Comparison of ENCODE assay signal across 10 cellular contexts in the genomic region with DNA sequence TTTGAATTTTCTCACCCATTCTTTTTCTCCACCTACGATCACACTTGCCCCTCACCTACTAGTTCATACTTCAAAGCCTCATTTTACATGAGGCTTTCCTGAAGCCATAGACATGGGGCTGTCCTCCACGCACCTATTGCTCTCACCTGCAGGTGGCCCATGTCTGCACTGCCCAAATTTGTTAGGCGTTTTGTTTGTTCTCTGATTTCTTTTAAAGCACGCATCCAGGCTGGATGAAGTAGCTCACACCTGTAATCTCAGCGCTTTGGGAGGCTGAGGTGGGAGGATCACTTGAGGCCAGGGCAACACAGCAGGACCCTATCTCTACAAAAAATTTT.
DNase-seq lines count a peak whose midpoint lies in the region; ATAC-seq and TF ChIP-seq lines count a peak whose summit lies in the region.
"Had no signal": no experiment of that assay in that cellular context is flagged by ENCODE, and none has a peak within 500 bp of the region (broad histone marks: within the 10 kb centered on the region; RNA-seq: fewer than 3 reads in every experiment).

No MANE protein-coding gene starts in this region.

- no peaks in the 10 kb centered on the region for H3K9me3 ChIP-seq in heart left ventricle
- H3K9me3 ChIP-seq: gastrocnemius medialis had no signal

- H3K27me3 ChIP-seq in heart left ventricle = peaks cover 0 to 2% (median 0%) of the 10 kb centered on the region in 9 donors
- H3K27me3 ChIP-seq: gastrocnemius medialis had no signal

- 91 to 97% (median 94%) methylated on average over 5 of the region's 5 CpGs for WGBS in heart left ventricle, 4 donors

- intact Hi-C loops in Right ventricle myocardium superior (cut with DNase I) (no loop called here), heart left ventricle (cut with DNase I) (no loop called here)

- no peaks in the 10 kb centered on the region for H3K36me3 ChIP-seq in heart left ventricle
- H3K36me3 ChIP-seq: gastrocnemius medialis had no signal

- peak; percentile 32 for TF ChIP-seq CTCF in GM10266 (IDR thresholded peaks at IDR 0.05; ENCODE audit: control insufficient read depth, insufficient read depth, low read depth, missing control alignments)
- TF ChIP-seq CTCF in heart left ventricle (IDR thresholded peaks at IDR 0.05) = no peak

- peaks cover 56 to 59% of the 10 kb centered on the region in 2 donors for H3K4me1 Mint-ChIP-seq in immature natural killer cell

- peaks cover 0 to 46% (median 0%) of the 10 kb centered on the region in 12 donors for H3K4me1 ChIP-seq in heart left ventricle
- H3K4me1 ChIP-seq: gastrocnemius medialis had no signal

- H3K36me3 Mint-ChIP-seq in immature natural killer cell = peaks cover 0 to 2% (median 0%) of the 10 kb centered on the region in 3 donors

- H3K9me3 Mint-ChIP-seq in immature natural killer cell = no peaks in the 10 kb centered on the region

- no peak for DNase-seq in GM10266 (ENCODE audit: extremely low spot score)
- DNase-seq in T-helper 1 cell = peak in 3 of 5 donors; percentile 20 to 59 (median 29)
- DNase-seq in immature natural killer cell = no peak
- DNase-seq in Right ventricle myocardium superior = no peak
- no peak for DNase-seq in activated CD4-positive, CD25-positive, alpha-beta regulatory T cell treated with anti-CD3 and anti-CD28 coated beads, Interleukin-2, amount 50 U/mL, for 72 hours
- DNase-seq in heart left ventricle = no peak
- no peak for DNase-seq in NCI-H1930 (lab: John Stamatoyannopoulos, UW)
- DNase-seq: gastrocnemius medialis, NCI-H1417 treated with DMSO at 0.1 percent for 48 hours had no signal

- ATAC-seq in GM21526 (IDR thresholded peaks at IDR 0.05; ENCODE audit: low FRiP score, unreplicated experiment) = peak; percentile 24
- ATAC-seq in Right ventricle myocardium superior (ENCODE audit: poor library complexity) = no peak
- ATAC-seq in heart left ventricle = no peak
- ATAC-seq: gastrocnemius medialis had no signal

- peak overlapping the region in 1 of 12 donors; percentile 78 for H3K27ac ChIP-seq in heart left ventricle
- H3K27ac ChIP-seq: gastrocnemius medialis had no signal

- H3K27me3 Mint-ChIP-seq in immature natural killer cell (ENCODE audit: low read depth in 3 of 3) = peaks cover 0 to 6% (median 0%) of the 10 kb centered on the region in 3 donors

- H3K27ac Mint-ChIP-seq in immature natural killer cell = peak overlapping the region; percentile 95 to 100 (median 96)

- no peak for TF ChIP-seq POLR2A in heart left ventricle (IDR thresholded peaks at IDR 0.05)

- peak overlapping the region; percentile 91 to 95 (median 92) for H3K4me3 Mint-ChIP-seq in immature natural killer cell

- peak overlapping the region in 1 of 12 donors; percentile 54 for H3K4me3 ChIP-seq in heart left ventricle
- H3K4me3 ChIP-seq: gastrocnemius medialis had no signal

Comparison
In these comparisons a context has a peak if more than half of its experiments do, and no peak if none do; other contexts are left out.
1. DNase-seq: peak in T-helper 1 cell (3 of 5); none in GM10266 (single experiment), immature natural killer cell (0 of 3), Right ventricle myocardium superior (single experiment), activated CD4-positive, CD25-positive, alpha-beta regulatory T cell treated with anti-CD3 and anti-CD28 coated beads, Interleukin-2, amount 50 U/mL, for 72 hours (single experiment), heart left ventricle (0 of 5) and NCI-H1930 (0 of 2).